ENCODE assay signal across 26 cellular contexts in the genomic region with DNA sequence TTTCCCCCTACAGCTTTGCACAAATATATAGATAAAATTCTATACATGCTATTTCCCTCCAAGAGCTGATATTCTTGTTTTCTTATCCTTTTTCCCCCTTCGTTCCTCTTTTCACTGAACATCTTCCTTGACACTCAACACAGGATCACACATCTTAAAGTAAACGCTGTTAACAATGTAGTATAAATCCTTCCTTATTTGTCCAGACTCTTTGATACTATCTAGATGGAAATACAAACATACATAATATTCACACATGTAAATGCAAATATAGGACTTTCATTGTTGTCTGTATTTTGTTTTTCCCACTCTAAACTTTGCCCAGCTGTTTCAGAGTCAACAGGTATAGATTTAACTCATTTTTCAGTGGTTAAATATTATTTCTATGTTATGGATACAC. TPM values are rescaled to one million over a fixed set of nuclear protein-coding genes. Genes with fewer than 3 reads are reported as not detected.
"Had no signal": no experiment of that assay in that cellular context is flagged by ENCODE, and none has a peak within 500 bp of the region (broad histone marks: within the 10 kb centered on the region; RNA-seq: fewer than 3 reads in every experiment).

No MANE protein-coding gene starts in this region.

- H3K9me3 ChIP-seq: left lung, lower lobe of right lung, mucosa of descending colon had no signal

- H3K36me3 Mint-ChIP-seq: mesothelial cell of epicardium, naive B cell had no signal

- DNase-seq: dermis blood vessel endothelial cell; dorsolateral prefrontal cortex; effector CD4-positive, alpha-beta T cell; effector memory CD4-positive, alpha-beta T cell; foreskin keratinocyte; glutamatergic neuron; head of caudate nucleus; heart right ventricle; hippocampal formation; left cardiac atrium; left lung; left ventricle myocardium superior; lower lobe of right lung; mesenchymal stem cell; mucosa of descending colon; naive B cell had no signal

- H3K36me3 ChIP-seq: esophagus muscularis mucosa, heart right ventricle, left lung, lower lobe of right lung had no signal

- H3K27ac ChIP-seq: coronary artery, dorsolateral prefrontal cortex, esophagus muscularis mucosa, foreskin keratinocyte, heart right ventricle, left lung, lower lobe of right lung had no signal

- H3K27ac Mint-ChIP-seq: mesothelial cell of epicardium, naive B cell had no signal

- H3K4me3 Mint-ChIP-seq: mesothelial cell of epicardium, naive B cell had no signal

- ATAC-seq: foreskin keratinocyte, heart right ventricle, left cardiac atrium, left lung, left ventricle myocardium superior, lower lobe of right lung, mucosa of descending colon had no signal

- H3K4me3 ChIP-seq: coronary artery, dorsolateral prefrontal cortex, esophagus muscularis mucosa, heart right ventricle, left lung, lower lobe of right lung, mucosa of descending colon had no signal

- H3K9me3 Mint-ChIP-seq: mesothelial cell of epicardium had no signal

RNA-seq across cellular contexts. Expression of gene TACR1, which starts 3.0 kb away (rescaled TPM):
- total RNA-seq: dermis blood vessel endothelial cell, endothelial cell of umbilical vein, epithelial cell of proximal tubule, fibroblast of villous mesenchyme, foreskin keratinocyte, glomerular endothelial cell, kidney epithelial cell, lung microvascular endothelial cell, myocyte had no signal
